31 cellular contexts compared by ENCODE assay signal in the genomic region with DNA sequence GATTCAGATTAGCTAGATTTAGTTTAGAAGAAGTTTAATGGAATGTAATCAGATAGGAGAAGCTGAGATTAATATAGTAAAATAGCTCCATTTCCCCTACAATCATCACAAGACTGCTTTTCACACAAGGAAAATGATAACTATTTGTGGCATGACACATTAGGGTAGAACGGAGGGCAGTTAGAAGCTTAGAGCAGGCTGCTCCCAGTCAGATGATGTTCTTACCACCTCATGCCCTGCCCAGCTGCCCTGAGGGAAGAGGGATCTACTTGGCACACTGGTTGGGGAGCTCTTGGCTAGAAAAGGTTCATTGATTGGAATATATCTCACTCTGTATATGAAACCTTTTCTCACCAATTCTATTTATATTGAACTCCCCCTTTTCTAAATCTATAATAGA.
A peak's percentile ranks its signal among the peaks of the same experiment; 100 is the strongest.
DNase-seq lines count a peak whose midpoint lies in the region; TF ChIP-seq lines count a peak whose summit lies in the region.
"Had no signal": no experiment of that assay in that cellular context is flagged by ENCODE, and none has a peak within 500 bp of the region (broad histone marks: within the 10 kb centered on the region; RNA-seq: fewer than 3 reads in every experiment).

No MANE protein-coding gene starts in this region.

- H3K4me3 ChIP-seq in AG10803 (ENCODE audit: low read length): no peak overlapping the region
- H3K4me3 ChIP-seq in cardiac fibroblast (replicated peaks in 1 of 2; ENCODE audit: low read depth in 2 of 2, low read length in 2 of 2): no peak overlapping the region
- H3K4me3 ChIP-seq: A549, left ventricle myocardium inferior, neural progenitor cell, stomach, uterus had no signal

- TF ChIP-seq CTCF in AG10803 (conservative IDR thresholded peaks at IDR 0.05; ENCODE audit: low read length) (no peak), cardiac fibroblast (IDR thresholded peaks at IDR 0.05; ENCODE audit: low read depth, low read length) (no peak)

- DNase-seq in AG10803 (ENCODE audit: low read depth) (peak; percentile 57), M059J (ENCODE audit: low read depth) (peak; percentile 39), cardiac fibroblast (ENCODE audit: low read depth in 2 of 2) (peak; percentile 6 to 17), iris pigment epithelial cell (ENCODE audit: low read depth) (peak; percentile 64), Kasumi-1 (lab: John Stamatoyannopoulos, UW) (no peak), SKM-1 treated with dmso at 0.1 percent for 144 hours (lab: John Stamatoyannopoulos, UW; ENCODE audit: unreplicated experiment) (no peak), D341Med (ENCODE audit: low spot score) (no peak)
- DNase-seq in activated T-cell treated with anti-CD3 and anti-CD28 coated beads, Interleukin-2, amount 50 U/mL, for 24 hours: no peak
- DNase-seq: activated CD4-positive, alpha-beta T cell treated with anti-CD3 and anti-CD28 coated beads, Interleukin-2, amount 50 U/mL, for 1 hour; activated CD4-positive, CD25-positive, alpha-beta regulatory T cell; activated gamma-delta T cell; activated naive CD8-positive, alpha-beta T cell treated with anti-CD3 and anti-CD28 coated beads, Interleukin-2, amount 10 ng/mL, durations not matched to agents 7 days and 5 days; activated T-cell treated with anti-CD3 and anti-CD28 coated beads, Interleukin-2, amount 50 U/mL, for 1 hour; BE2C; CD8-positive, alpha-beta T cell; DMS153; left ventricle myocardium inferior; mesendoderm; NCI-H1092 treated with DMSO at 0.1 percent for 48 hours; NCI-H187; NCI-H526; NK-92 treated with Interleukin-12 subunit alpha and Interleukin-12 subunit beta, amount 100 ng/mL, for 24 hours; SK-N-SH; stimulated activated CD4-positive, alpha-beta T cell treated with anti-CD3 and anti-CD28 coated beads, Interleukin-12 subunit alpha, Interleukin-12 subunit beta, amount 100 ng/mL, for 4 hours; stimulated activated CD4-positive, alpha-beta T cell treated with anti-CD3 and anti-CD28 coated beads, Interleukin-4, amount 100 ng/mL, for 1 hour; stomach; uterus had no signal

- no peak overlapping the region for H3K27ac Mint-ChIP-seq in activated T-cell treated with anti-CD3 and anti-CD28 coated beads, Interleukin-2, amount 50 U/mL, for 24 hours
- H3K27ac Mint-ChIP-seq: activated naive CD8-positive, alpha-beta T cell treated with anti-CD3 and anti-CD28 coated beads, Interleukin-2, amount 10 ng/mL, durations not matched to agents 7 days and 5 days; CD8-positive, alpha-beta T cell; IgD-negative memory B cell; neural progenitor cell; T-helper 1 cell treated with Interleukin-12 subunit alpha and Interleukin-12 subunit beta and Interleukin-4 antibody, amounts not matched to agents 30 μg/mL and 1 μg/mL, for 36 hours had no signal

- H3K4me1 Mint-ChIP-seq in activated T-cell treated with anti-CD3 and anti-CD28 coated beads, Interleukin-2, amount 50 U/mL, for 24 hours (ENCODE audit: low read depth): no peaks in the 10 kb centered on the region
- H3K4me1 Mint-ChIP-seq: activated naive CD8-positive, alpha-beta T cell treated with anti-CD3 and anti-CD28 coated beads, Interleukin-2, amount 10 ng/mL, durations not matched to agents 7 days and 5 days; IgD-negative memory B cell; neural progenitor cell had no signal

- no peaks in the 10 kb centered on the region for H3K36me3 Mint-ChIP-seq in activated T-cell treated with anti-CD3 and anti-CD28 coated beads, Interleukin-2, amount 50 U/mL, for 24 hours (ENCODE audit: low read depth)
- H3K36me3 Mint-ChIP-seq: activated naive CD8-positive, alpha-beta T cell treated with anti-CD3 and anti-CD28 coated beads, Interleukin-2, amount 10 ng/mL, durations not matched to agents 7 days and 5 days; CD8-positive, alpha-beta T cell; IgD-negative memory B cell; neural progenitor cell had no signal

- H3K4me3 Mint-ChIP-seq in activated T-cell treated with anti-CD3 and anti-CD28 coated beads, Interleukin-2, amount 50 U/mL, for 24 hours: no peak overlapping the region
- H3K4me3 Mint-ChIP-seq: activated naive CD8-positive, alpha-beta T cell treated with anti-CD3 and anti-CD28 coated beads, Interleukin-2, amount 10 ng/mL, durations not matched to agents 7 days and 5 days; CD8-positive, alpha-beta T cell; IgD-negative memory B cell; neural progenitor cell; T-helper 1 cell treated with Interleukin-12 subunit alpha and Interleukin-12 subunit beta and Interleukin-4 antibody, amounts not matched to agents 30 μg/mL and 1 μg/mL, for 36 hours had no signal

- H3K27me3 Mint-ChIP-seq in activated T-cell treated with anti-CD3 and anti-CD28 coated beads, Interleukin-2, amount 50 U/mL, for 24 hours: peaks cover 1% of the 10 kb centered on the region
- H3K27me3 Mint-ChIP-seq: IgD-negative memory B cell had no signal

- H3K9me3 Mint-ChIP-seq in activated T-cell treated with anti-CD3 and anti-CD28 coated beads, Interleukin-2, amount 50 U/mL, for 24 hours: no peaks in the 10 kb centered on the region
- H3K9me3 Mint-ChIP-seq: activated naive CD8-positive, alpha-beta T cell treated with anti-CD3 and anti-CD28 coated beads, Interleukin-2, amount 10 ng/mL, durations not matched to agents 7 days and 5 days; CD8-positive, alpha-beta T cell; neural progenitor cell; T-helper 1 cell treated with Interleukin-12 subunit alpha and Interleukin-12 subunit beta and Interleukin-4 antibody, amounts not matched to agents 30 μg/mL and 1 μg/mL, for 36 hours had no signal

Comparison
In these comparisons a context has a peak if more than half of its experiments do, and no peak if none do; other contexts are left out.
1. DNase-seq: peak in AG10803 (single experiment), M059J (single experiment), cardiac fibroblast (2 of 2) and iris pigment epithelial cell (single experiment); none in Kasumi-1 (0 of 2), SKM-1 treated with dmso at 0.1 percent for 144 hours (single experiment), activated T-cell treated with anti-CD3 and anti-CD28 coated beads, Interleukin-2, amount 50 U/mL, for 24 hours (single experiment) and D341Med (single experiment).